ENCODE assay signal across 18 cellular contexts in the genomic region with DNA sequence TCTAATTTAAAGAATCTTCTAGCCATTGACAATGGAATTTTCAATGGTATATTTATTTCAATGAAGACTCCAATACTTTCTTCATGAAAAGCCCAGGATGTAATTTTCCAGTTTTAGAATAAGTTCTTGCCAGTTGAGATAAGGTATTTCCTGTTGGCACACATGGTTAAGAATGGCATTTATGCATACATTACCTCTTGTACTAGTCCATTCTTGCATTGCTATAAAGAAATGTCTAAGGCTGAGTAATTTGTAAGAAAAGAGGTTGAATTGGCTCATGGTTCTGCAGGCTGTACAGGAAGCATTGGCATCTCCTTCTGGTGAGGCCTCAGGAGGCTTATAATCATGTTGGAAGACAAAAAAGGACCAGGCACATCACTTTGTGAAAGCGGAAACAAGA.
DNase-seq lines count a peak whose midpoint lies in the region; TF ChIP-seq lines count a peak whose summit lies in the region.
"Had no signal": no experiment of that assay in that cellular context is flagged by ENCODE, and none has a peak within 500 bp of the region (broad histone marks: within the 10 kb centered on the region; RNA-seq: fewer than 3 reads in every experiment).

No MANE protein-coding gene starts in this region.

- DNase-seq in A673 (ENCODE audit: low spot score) (peak; percentile 31), OCI-LY7 (ENCODE audit: low spot score) (no peak), epithelial cell of prostate (ENCODE audit: low read depth, low spot score) (no peak), COLO668 (lab: John Stamatoyannopoulos, UW; ENCODE audit: unreplicated experiment) (no peak), NCI-H1105 (lab: John Stamatoyannopoulos, UW) (no peak)
- DNase-seq in stimulated activated CD4-positive, alpha-beta T cell treated with anti-CD3 and anti-CD28 coated beads, Interleukin-4, amount 100 ng/mL, for 1 hour: no peak
- DNase-seq in effector CD4-positive, alpha-beta T cell: no peak
- DNase-seq: CD8-positive, alpha-beta T cell; COR-L47; DMS 273 treated with DMSO at 0.1 percent for 48 hours; DMS53; DND-41; EL; H9 had no signal

- H2AFZ ChIP-seq in OCI-LY7 (ENCODE audit: low read length): peak overlapping the region; percentile 53; the same call in 1 of the 2 replicates
- no peak overlapping the region for H2AFZ ChIP-seq in SU-DHL-6 (ENCODE audit: low read depth, low read length, severe bottlenecking)

- H3K9me3 ChIP-seq in A673 (ENCODE audit: low read depth, low read length, poor library complexity, severe bottlenecking) (no peaks in the 10 kb centered on the region), OCI-LY7 (ENCODE audit: low read length) (no peaks in the 10 kb centered on the region), SU-DHL-6 (ENCODE audit: insufficient read depth, low read length) (no peaks in the 10 kb centered on the region)
- H3K9me3 ChIP-seq: A549 had no signal

- no peak overlapping the region for H3K4me2 ChIP-seq in OCI-LY7 (ENCODE audit: low read length)
- no peak overlapping the region for H3K4me2 ChIP-seq in SU-DHL-6 (ENCODE audit: low read depth, low read length, poor library complexity, severe bottlenecking)
- H3K4me2 ChIP-seq: A549 had no signal

- H3K9me2 ChIP-seq in OCI-LY7 (ENCODE audit: insufficient read depth, low read length) (no peaks in the 10 kb centered on the region), SU-DHL-6 (replicated peaks; ENCODE audit: insufficient read depth, low read length) (no peaks in the 10 kb centered on the region)

- H4K20me1 ChIP-seq in OCI-LY7 (ENCODE audit: insufficient read depth, low read length): no peaks in the 10 kb centered on the region
- no peaks in the 10 kb centered on the region for H4K20me1 ChIP-seq in SU-DHL-6 (ENCODE audit: low read depth, low read length)
- H4K20me1 ChIP-seq: BLaER1 treated with 17β-estradiol and CSF1 and Interleukin-3, amounts not matched to agents 10 nM and 100 nM had no signal

- peaks cover 21% of the 10 kb centered on the region for H3F3A ChIP-seq in SU-DHL-6 (ENCODE audit: insufficient read depth)

- no peak overlapping the region for H3K9ac ChIP-seq in SU-DHL-6 (ENCODE audit: low read length)
- H3K9ac ChIP-seq: BLaER1 treated with 17β-estradiol and CSF1 and Interleukin-3, amounts not matched to agents 10 nM and 100 nM had no signal

- CTCF ChIA-PET in A673 (lab: Charles Lee): no interaction called here
- CTCF ChIA-PET in OCI-LY7 (lab: Charles Lee; ENCODE audit: unreplicated experiment): no interaction called here

- H3K27ac ChIP-seq in A673 (ENCODE audit: low read depth, low read length, poor library complexity, severe bottlenecking): no peak overlapping the region
- no peak overlapping the region for H3K27ac ChIP-seq in OCI-LY7 (ENCODE audit: low read depth, low read length, poor library complexity, severe bottlenecking)
- H3K27ac ChIP-seq in SU-DHL-6 (ENCODE audit: low read depth, low read length): 0 out of 2 replicates have a peak overlapping the region, but pooled peaks have one; percentile 5
- H3K27ac ChIP-seq in epithelial cell of prostate: peak overlapping the region; percentile 35
- H3K27ac ChIP-seq: 22Rv1; A549; BLaER1 treated with 17β-estradiol and CSF1 and Interleukin-3, amounts not matched to agents 10 nM and 100 nM had no signal

- POLR2A ChIA-PET in A673 (lab: Charles Lee; ENCODE audit: low non-redundant PET) (no interaction called here), OCI-LY7 (lab: Charles Lee) (interaction anchor here (1.4 kb wide), 1 partner anchor 20 kb away, joined by 5 read pairs; no protein-coding TSS in a partner anchor)

- no peak overlapping the region for H3K4me3 ChIP-seq in A673 (ENCODE audit: low read depth, low read length, poor library complexity, severe bottlenecking)
- no peak overlapping the region for H3K4me3 ChIP-seq in OCI-LY7 (ENCODE audit: low read depth, low read length, poor library complexity, severe bottlenecking)
- H3K4me3 ChIP-seq in SU-DHL-6 (ENCODE audit: insufficient read depth, low read length, poor library complexity, severe bottlenecking): no peak overlapping the region
- H3K4me3 ChIP-seq: A549; BLaER1 treated with 17β-estradiol and CSF1 and Interleukin-3, amounts not matched to agents 10 nM and 100 nM had no signal

- no peak for TF ChIP-seq CTCF in A673 (conservative IDR thresholded peaks at IDR 0.05; ENCODE audit: low read depth, low read length)
- TF ChIP-seq CTCF in OCI-LY7 (conservative IDR thresholded peaks at IDR 0.05; ENCODE audit: low read length): no peak
- TF ChIP-seq CTCF in SU-DHL-6 (IDR thresholded peaks at IDR 0.05; ENCODE audit: insufficient read depth, low read length, poor library complexity, severe bottlenecking): no peak

- H3K4me1 ChIP-seq in A673 (ENCODE audit: insufficient read depth, low read length, poor library complexity, severe bottlenecking): peaks cover 7% of the 10 kb centered on the region
- peaks cover 56% of the 10 kb centered on the region for H3K4me1 ChIP-seq in OCI-LY7 (ENCODE audit: insufficient read depth, low read length, poor library complexity, severe bottlenecking)
- H3K4me1 ChIP-seq: A549 had no signal

- intact Hi-C loops in A673 (cut with micrococcal nuclease; ENCODE audit: unreplicated experiment): no loop called here
- intact Hi-C loops in OCI-LY7 (cut with micrococcal nuclease; ENCODE audit: unreplicated experiment): no loop called here

- H3K79me2 ChIP-seq in OCI-LY7 (ENCODE audit: insufficient read depth, low read depth, low read length) (no peaks in the 10 kb centered on the region), SU-DHL-6 (ENCODE audit: insufficient read depth, low read length) (no peaks in the 10 kb centered on the region)

- H3K27me3 ChIP-seq in A673 (replicated peaks; ENCODE audit: insufficient read depth, low read depth, low read length, poor library complexity) (no peaks in the 10 kb centered on the region), SU-DHL-6 (ENCODE audit: low read length) (no peaks in the 10 kb centered on the region)
- H3K27me3 ChIP-seq: BLaER1 treated with 17β-estradiol and CSF1 and Interleukin-3, amounts not matched to agents 10 nM and 100 nM had no signal

- H3K36me3 ChIP-seq in A673 (ENCODE audit: insufficient read depth, low read length, poor library complexity, severe bottlenecking) (no peaks in the 10 kb centered on the region), OCI-LY7 (ENCODE audit: insufficient read depth, low read length) (peaks cover 12% of the 10 kb centered on the region; the same call in 1 of the 2 replicates), SU-DHL-6 (ENCODE audit: low read length) (no peaks in the 10 kb centered on the region)
- H3K36me3 ChIP-seq: BLaER1 treated with 17β-estradiol and CSF1 and Interleukin-3, amounts not matched to agents 10 nM and 100 nM had no signal

- BruUV-seq in A673 (replicated peaks; lab: Mats Ljungman, UMichigan) (no TSS peak), OCI-LY7 (replicated peaks; lab: Mats Ljungman, UMichigan) (no TSS peak)

Comparison
In these comparisons a context has a peak if more than half of its experiments do, and no peak if none do; other contexts are left out.
1. H3K27ac ChIP-seq: peak in SU-DHL-6 (single experiment) and epithelial cell of prostate (single experiment); none in A673 (single experiment) and OCI-LY7 (single experiment).